Comparison of ENCODE assay signal across 12 cellular contexts in genomic region chr1:174953170-174953569, GRCh38. TPM values are rescaled to one million over a fixed set of nuclear protein-coding genes. Genes with fewer than 3 reads are reported as not detected.
DNase-seq lines count a peak whose midpoint lies in the region; ATAC-seq and TF ChIP-seq lines count a peak whose summit lies in the region.
"Had no signal": no experiment of that assay in that cellular context is flagged by ENCODE, and none has a peak within 500 bp of the region (broad histone marks: within the 10 kb centered on the region; RNA-seq: fewer than 3 reads in every experiment).

No MANE protein-coding gene starts in this region.

- peaks cover 0 to 2% of the 10 kb centered on the region in 2 donors for H3K36me3 Mint-ChIP-seq in naive B cell

- peak overlapping the region; percentile 90 for H3K27ac ChIP-seq in Karpas-422 (ENCODE audit: low read length)
- H3K27ac ChIP-seq in spleen = peak overlapping the region in 3 of 8 donors; percentile 14 to 43 (median 20)
- H3K27ac ChIP-seq: psoas muscle had no signal

- H3K27me3 Mint-ChIP-seq in naive B cell = no peaks in the 10 kb centered on the region

- 73 to 82% (median 81%) methylated on average over 3 of the region's 3 CpGs for WGBS in spleen, 5 donors

- H3K4me2 ChIP-seq in Karpas-422 (ENCODE audit: low read depth, low read length, poor library complexity, severe bottlenecking) = peak overlapping the region; percentile 93

- no peaks in the 10 kb centered on the region for H3K36me3 ChIP-seq in Karpas-422 (ENCODE audit: insufficient read depth, low read length)
- peaks cover 0 to 3% (median 0%) of the 10 kb centered on the region in 6 donors for H3K36me3 ChIP-seq in spleen

- peak overlapping the region in 4 of 8 donors; percentile 52 to 77 (median 73) for H3K4me3 Mint-ChIP-seq in naive B cell
- H3K4me3 Mint-ChIP-seq: T-helper 2 cell treated with Interferon-gamma antibody and Interleukin-4, amounts not matched to agents 5 μg/mL and 100 μg/mL, for 36 hours had no signal

- peak overlapping the region; percentile 93 for H2AFZ ChIP-seq in Karpas-422 (ENCODE audit: low read length)

- no peaks in the 10 kb centered on the region for H3K9me2 ChIP-seq in Karpas-422 (replicated peaks; ENCODE audit: insufficient read depth, low read length)

- peak overlapping the region; percentile 58 for H3K4me3 ChIP-seq in Karpas-422 (ENCODE audit: low read length)
- no peak overlapping the region for H3K4me3 ChIP-seq in spleen
- H3K4me3 ChIP-seq: psoas muscle had no signal

- H3K79me2 ChIP-seq in Karpas-422 (ENCODE audit: low read length) = no peaks in the 10 kb centered on the region

- H3K9ac ChIP-seq in Karpas-422 (ENCODE audit: low read length) = peak overlapping the region; percentile 54

- no peaks in the 10 kb centered on the region for H4K20me1 ChIP-seq in Karpas-422 (ENCODE audit: insufficient read depth, low read depth, low read length)

- intact Hi-C loops in spleen (cut with DNase I; ENCODE audit: low total_unique reads) = no loop called here

- no peak for TF ChIP-seq CTCF in spleen (IDR thresholded peaks at IDR 0.05 in 8 of 11, conservative IDR thresholded peaks at IDR 0.05 in 3 of 11)

- DNase-seq in Karpas-422 = no peak
- no peak for DNase-seq in naive B cell
- DNase-seq in spleen = no peak
- DNase-seq in T-helper 9 cell = no peak
- no peak for DNase-seq in stimulated activated CD4-positive, alpha-beta T cell treated with anti-CD3 and anti-CD28 coated beads, Interleukin-2, amount 100 ng/mL, for 24 hours
- no peak for DNase-seq in NCI-H2081 treated with DMSO at 0.1 percent for 48 hours (lab: John Stamatoyannopoulos, UW)
- DNase-seq: central memory CD4-positive, alpha-beta T cell; NCI-H1092; psoas muscle had no signal

- peaks cover 58% of the 10 kb centered on the region for H3K4me1 ChIP-seq in Karpas-422 (ENCODE audit: low read length)
- H3K4me1 ChIP-seq in spleen = peaks cover 12 to 44% (median 25%) of the 10 kb centered on the region in 6 donors
- H3K4me1 ChIP-seq: psoas muscle had no signal

- H3K9me3 Mint-ChIP-seq in naive B cell = no peaks in the 10 kb centered on the region
- H3K9me3 Mint-ChIP-seq: T-helper 2 cell treated with Interferon-gamma antibody and Interleukin-4, amounts not matched to agents 5 μg/mL and 100 μg/mL, for 36 hours had no signal

- peaks cover 37 to 47% (median 38%) of the 10 kb centered on the region in 3 donors for H3K4me1 Mint-ChIP-seq in naive B cell

- no peak for TF ChIP-seq POLR2A in spleen (IDR thresholded peaks at IDR 0.05)

- peak; percentile 31 for ATAC-seq in GM18861 (IDR thresholded peaks at IDR 0.05; ENCODE audit: unreplicated experiment)
- peak; percentile 49 for ATAC-seq in HG02588 (IDR thresholded peaks at IDR 0.05; ENCODE audit: unreplicated experiment)
- no peak for ATAC-seq in naive B cell (ENCODE audit: low read depth in 2 of 2)
- ATAC-seq: psoas muscle had no signal

- H3K27ac Mint-ChIP-seq in naive B cell = peak overlapping the region in 5 of 6 donors; percentile 9 to 89 (median 65)
- H3K27ac Mint-ChIP-seq: T-helper 2 cell treated with Interferon-gamma antibody and Interleukin-4, amounts not matched to agents 5 μg/mL and 100 μg/mL, for 36 hours had no signal

- H3K27me3 ChIP-seq in Karpas-422 (ENCODE audit: low read length) (no peaks in the 10 kb centered on the region), spleen (replicated peaks in 1 of 7) (no peaks in the 10 kb centered on the region)

- no peaks in the 10 kb centered on the region for H3K9me3 ChIP-seq in Karpas-422 (ENCODE audit: low read length)
- no peaks in the 10 kb centered on the region for H3K9me3 ChIP-seq in spleen
- H3K9me3 ChIP-seq: psoas muscle had no signal

RNA-seq across cellular contexts. Expression of gene CACYBP, which starts 46.6 kb away (rescaled TPM):
- total RNA-seq in Karpas-422 (2014; rRNA removed; shearing (Covaris generic); ENCODE audit: low replicate concordance) = 93.4 and 188 TPM in 2 replicates
- 100 to 1,000 TPM; 107 to 148 (median 140) TPM for polyA plus RNA-seq in naive B cell (ENCODE audit: low read depth in 6 of 6)
- total RNA-seq in spleen = 100 to 1,000 TPM in 1 of 7 donors, 10 to 100 TPM in 6; 45.1 to 128 (median 65.3) TPM
- polyA plus RNA-seq in spleen = 10 to 100 TPM; 32.3 to 72.3 (median 55.9) TPM

Comparison
In these comparisons a context has a peak if more than half of its experiments do, and no peak if none do; other contexts are left out.
1. ATAC-seq: peak in GM18861 (single experiment) and HG02588 (single experiment); none in naive B cell (0 of 2).